In the genomic region with DNA sequence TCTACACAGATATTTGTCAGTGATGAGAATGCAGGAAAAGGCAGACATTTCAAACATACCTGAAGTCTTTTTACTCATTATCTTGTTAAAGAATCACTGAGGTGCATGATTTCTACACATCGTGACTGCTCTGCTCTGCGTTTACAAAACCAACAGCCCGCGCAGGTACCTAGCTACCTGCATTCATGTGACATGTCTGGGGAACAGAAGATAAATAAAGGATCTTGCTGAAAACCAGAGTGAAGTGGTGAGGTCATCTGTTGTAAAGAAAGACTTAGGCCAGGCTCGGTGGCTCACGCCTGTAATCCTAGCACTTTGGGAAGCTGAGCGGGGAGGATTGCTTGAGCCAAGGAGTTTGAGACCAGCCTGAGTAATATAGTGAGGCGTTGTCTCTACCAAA, we compare ENCODE assay signal across 19 cellular contexts. TPM values are rescaled to one million over a fixed set of nuclear protein-coding genes. Genes with fewer than 3 reads are reported as not detected.
DNase-seq lines count a peak whose midpoint lies in the region; ATAC-seq and TF ChIP-seq lines count a peak whose summit lies in the region.
"Had no signal": no experiment of that assay in that cellular context is flagged by ENCODE, and none has a peak within 500 bp of the region (broad histone marks: within the 10 kb centered on the region; RNA-seq: fewer than 3 reads in every experiment).

No MANE protein-coding gene starts in this region.

- H3K27me3 Mint-ChIP-seq in WTC11 (ENCODE audit: low read depth), result no peaks in the 10 kb centered on the region
- H3K27me3 Mint-ChIP-seq in activated CD4-positive, alpha-beta T cell treated with anti-CD3 and anti-CD28 coated beads, Interleukin-2, amount 10 ng/mL, durations not matched to agents 24 days and 14 days, result no peaks in the 10 kb centered on the region
- H3K27me3 Mint-ChIP-seq: CD4-positive, alpha-beta T cell had no signal

- whole genome bisulfite sequencing in upper lobe of left lung, 2 donors, result 73 to 89% methylated on average over 7 to 8 of the region's 8 CpGs

- no peak overlapping the region for H3K4me3 Mint-ChIP-seq in WTC11
- no peak overlapping the region for H3K4me3 Mint-ChIP-seq in activated CD4-positive, alpha-beta T cell treated with anti-CD3 and anti-CD28 coated beads, Interleukin-2, amount 10 ng/mL, durations not matched to agents 24 days and 14 days
- H3K4me3 Mint-ChIP-seq: CD4-positive, alpha-beta T cell; HFFc6 had no signal

- TF ChIP-seq CTCF in HEK293 (tag by site-specific recombination; IDR thresholded peaks at IDR 0.05) (no peak), WTC11 (IDR thresholded peaks at IDR 0.05) (no peak), mucosa of descending colon (IDR thresholded peaks at IDR 0.05) (no peak), upper lobe of left lung (IDR thresholded peaks at IDR 0.05) (no peak)

- no peak for ATAC-seq in WTC11
- peak; percentile 6 for ATAC-seq in mucosa of descending colon
- ATAC-seq in upper lobe of left lung (ENCODE audit: low FRiP score in 2 of 2), result no peak

- no peaks in the 10 kb centered on the region for H3K27me3 ChIP-seq in upper lobe of left lung
- H3K27me3 ChIP-seq: BE2C had no signal

- no peaks in the 10 kb centered on the region for H3K9me3 Mint-ChIP-seq in WTC11
- no peaks in the 10 kb centered on the region for H3K9me3 Mint-ChIP-seq in activated CD4-positive, alpha-beta T cell treated with anti-CD3 and anti-CD28 coated beads, Interleukin-2, amount 10 ng/mL, durations not matched to agents 24 days and 14 days
- H3K9me3 Mint-ChIP-seq: CD4-positive, alpha-beta T cell; HFFc6 had no signal

- no peak for TF ChIP-seq EP300 in upper lobe of left lung (IDR thresholded peaks at IDR 0.05)

- no peaks in the 10 kb centered on the region for H3K36me3 Mint-ChIP-seq in WTC11
- peaks cover 14% of the 10 kb centered on the region for H3K36me3 Mint-ChIP-seq in activated CD4-positive, alpha-beta T cell treated with anti-CD3 and anti-CD28 coated beads, Interleukin-2, amount 10 ng/mL, durations not matched to agents 24 days and 14 days (ENCODE audit: low read depth)

- DNase-seq in NCI-H2029 (lab: John Stamatoyannopoulos, UW), result peak; percentile 55
- no peak for DNase-seq in NCI-H2029 treated with DMSO at 0.1 percent for 48 hours (lab: John Stamatoyannopoulos, UW)
- DNase-seq in WTC11 (ENCODE audit: low spot score), result no peak
- DNase-seq in mucosa of descending colon, result no peak
- no peak for DNase-seq in upper lobe of left lung
- DNase-seq in activated CD4-positive, alpha-beta T cell treated with anti-CD3 and anti-CD28 coated beads, Interleukin-2, amount 10 ng/mL, durations not matched to agents 24 days and 14 days, result no peak
- DNase-seq in EL, result no peak
- DNase-seq: 8988T; BE2C; CD4-positive, alpha-beta T cell; HFFc6; IMR-90; Kasumi-1; MM.1S; NCI-H524; NK-92 treated with Interleukin-12 subunit alpha and Interleukin-12 subunit beta, amount 100 ng/mL, for 24 hours; SHP77; SK-N-SH had no signal

- H3K27ac ChIP-seq in HEK293 (ENCODE audit: extremely low read depth, low read depth, low read length), result no peak overlapping the region
- no peak overlapping the region for H3K27ac ChIP-seq in upper lobe of left lung

- peaks cover 0 to 8% of the 10 kb centered on the region in 2 experiments; a peak in 1 of 3 replicates for H3K36me3 ChIP-seq in HEK293 (ENCODE audit: control insufficient read depth in 2 of 2, insufficient read depth in 1 of 2, low read length in 2 of 2)
- no peaks in the 10 kb centered on the region for H3K36me3 ChIP-seq in mucosa of descending colon (ENCODE audit: low read depth)
- peaks cover 0 to 1% (median 0%) of the 10 kb centered on the region in 4 donors for H3K36me3 ChIP-seq in upper lobe of left lung
- H3K36me3 ChIP-seq: BE2C had no signal

- H3K4me1 Mint-ChIP-seq in WTC11, result peaks cover 5% of the 10 kb centered on the region
- H3K4me1 Mint-ChIP-seq in activated CD4-positive, alpha-beta T cell treated with anti-CD3 and anti-CD28 coated beads, Interleukin-2, amount 10 ng/mL, durations not matched to agents 24 days and 14 days, result peaks cover 6% of the 10 kb centered on the region

- CTCF ChIA-PET in HEK293 (lab: Yijun Ruan, JAX), result interaction anchor here (0.9 to 3.9 kb wide), 4 partner anchors 9 to 114 kb away, joined by 3 to 21 read pairs (median 6); no protein-coding TSS in a partner anchor
- CTCF ChIA-PET in WTC11 (lab: Charles Lee), result interaction anchor here (2.5 kb wide), 1 partner anchor 78 kb away, joined by 6 read pairs; no protein-coding TSS in a partner anchor

- TF ChIP-seq POLR2A in upper lobe of left lung (IDR thresholded peaks at IDR 0.05), result no peak

- H3K9me3 ChIP-seq in HEK293 (ENCODE audit: control insufficient read depth, insufficient read depth, low read depth, low read length), result no peaks in the 10 kb centered on the region
- H3K9me3 ChIP-seq in mucosa of descending colon, result no peaks in the 10 kb centered on the region
- no peaks in the 10 kb centered on the region for H3K9me3 ChIP-seq in upper lobe of left lung
- H3K9me3 ChIP-seq: BE2C, SK-N-SH had no signal

- H3K4me1 ChIP-seq in HEK293 (ENCODE audit: control insufficient read depth, insufficient read depth, low read length), result no peaks in the 10 kb centered on the region
- H3K4me1 ChIP-seq in mucosa of descending colon (ENCODE audit: low read depth), result no peaks in the 10 kb centered on the region
- no peaks in the 10 kb centered on the region for H3K4me1 ChIP-seq in upper lobe of left lung
- H3K4me1 ChIP-seq: BE2C had no signal

- no peak overlapping the region for H3K4me3 ChIP-seq in HEK293 (ENCODE audit: low read depth, low read length)
- H3K4me3 ChIP-seq in mucosa of descending colon, result no peak overlapping the region
- no peak overlapping the region for H3K4me3 ChIP-seq in upper lobe of left lung

- H3K27ac Mint-ChIP-seq in WTC11, result peak overlapping the region; percentile 35
- H3K27ac Mint-ChIP-seq in activated CD4-positive, alpha-beta T cell treated with anti-CD3 and anti-CD28 coated beads, Interleukin-2, amount 10 ng/mL, durations not matched to agents 24 days and 14 days, result no peak overlapping the region
- H3K27ac Mint-ChIP-seq: CD4-positive, alpha-beta T cell; HFFc6 had no signal

- POLR2A ChIA-PET in HEK293 (lab: Yijun Ruan, JAX), result interaction anchor here (0.7 kb wide), 1 partner anchor 280 kb away, joined by 3 read pairs; no protein-coding TSS in a partner anchor
- POLR2A ChIA-PET in WTC11 (lab: Charles Lee), result no interaction called here

- intact Hi-C loops in mucosa of descending colon (cut with DNase I, micrococcal nuclease), result no loop called here
- intact Hi-C loops in activated CD4-positive, alpha-beta T cell treated with anti-CD3 and anti-CD28 coated beads, Interleukin-2, amount 10 ng/mL, durations not matched to agents 24 days and 14 days (cut with micrococcal nuclease), result no loop called here

TF ChIP-seq in HEK293, 187 proteins besides CTCF, POLR2A, EP300 and RAD21 (continues in another document):
- TF ChIP-seq, protein P1, sequence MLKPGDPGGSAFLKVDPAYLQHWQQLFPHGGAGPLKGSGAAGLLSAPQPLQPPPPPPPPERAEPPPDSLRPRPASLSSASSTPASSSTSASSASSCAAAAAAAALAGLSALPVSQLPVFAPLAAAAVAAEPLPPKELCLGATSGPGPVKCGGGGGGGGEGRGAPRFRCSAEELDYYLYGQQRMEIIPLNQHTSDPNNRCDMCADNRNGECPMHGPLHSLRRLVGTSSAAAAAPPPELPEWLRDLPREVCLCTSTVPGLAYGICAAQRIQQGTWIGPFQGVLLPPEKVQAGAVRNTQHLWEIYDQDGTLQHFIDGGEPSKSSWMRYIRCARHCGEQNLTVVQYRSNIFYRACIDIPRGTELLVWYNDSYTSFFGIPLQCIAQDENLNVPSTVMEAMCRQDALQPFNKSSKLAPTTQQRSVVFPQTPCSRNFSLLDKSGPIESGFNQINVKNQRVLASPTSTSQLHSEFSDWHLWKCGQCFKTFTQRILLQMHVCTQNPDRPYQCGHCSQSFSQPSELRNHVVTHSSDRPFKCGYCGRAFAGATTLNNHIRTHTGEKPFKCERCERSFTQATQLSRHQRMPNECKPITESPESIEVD (tag by site-specific recombination; IDR thresholded peaks at IDR 0.05), result no peak
- TF ChIP-seq TCF7L2 (IDR thresholded peaks at IDR 0.05; ENCODE audit: borderline replicate concordance, low read depth, low read length), result no peak

TF ChIP-seq in WTC11, 78 proteins besides CTCF, POLR2A, EP300 and RAD21 (continues in another document):
- no peak for TF ChIP-seq ZNF396 (CRISPR knock-in tag; IDR thresholded peaks at IDR 0.05; ENCODE audit: borderline replicate concordance)
- TF ChIP-seq JAZF1 (CRISPR knock-in tag; IDR thresholded peaks at IDR 0.05), result no peak
- TF ChIP-seq SP1 (CRISPR knock-in tag; conservative IDR thresholded peaks at IDR 0.05), result no peak
- no peak for TF ChIP-seq FOXK1 (CRISPR knock-in tag; IDR thresholded peaks at IDR 0.05)
- TF ChIP-seq ZNF121 (CRISPR knock-in tag; IDR thresholded peaks at IDR 0.05), result no peak
- no peak for TF ChIP-seq NR2C2 (CRISPR knock-in tag; IDR thresholded peaks at IDR 0.05)
- TF ChIP-seq NFATC4 (CRISPR knock-in tag; IDR thresholded peaks at IDR 0.05), result no peak
- TF ChIP-seq, protein P2, sequence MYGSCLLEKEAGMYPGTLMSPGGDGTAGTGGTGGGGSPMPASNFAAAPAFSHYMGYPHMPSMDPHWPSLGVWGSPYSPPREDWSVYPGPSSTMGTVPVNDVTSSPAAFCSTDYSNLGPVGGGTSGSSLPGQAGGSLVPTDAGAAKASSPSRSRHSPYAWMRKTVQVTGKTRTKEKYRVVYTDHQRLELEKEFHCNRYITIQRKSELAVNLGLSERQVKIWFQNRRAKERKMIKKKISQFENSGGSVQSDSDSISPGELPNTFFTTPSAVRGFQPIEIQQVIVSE (CRISPR knock-in tag; IDR thresholded peaks at IDR 0.05; ENCODE audit: borderline replicate concordance), result no peak
- TF ChIP-seq ELF4 (CRISPR knock-in tag; IDR thresholded peaks at IDR 0.05; ENCODE audit: low read depth), result no peak

RNA-seq across cellular contexts. Expression of a gene that starts 15.7 kb away (rescaled TPM):
- total RNA-seq in WTC11 (2021), result 7.1 to 8.1 TPM (median 8.0 TPM) in 3 replicates
- 1 to 10 TPM; 2.7 to 3.7 (median 3.5) TPM for total RNA-seq in mucosa of descending colon
- total RNA-seq in upper lobe of left lung, result 1 to 10 TPM in 4 of 6 donors, under 1 TPM in 2; 0.33 to 2.1 (median 1.1) TPM
- total RNA-seq in activated CD4-positive, alpha-beta T cell treated with anti-CD3 and anti-CD28 coated beads, Interleukin-2, amount 10 ng/mL, durations not matched to agents 24 days and 14 days, result 19.4 and 20.7 TPM in 2 replicates

RNA-seq across cellular contexts. Expression of a gene that starts 38.8 kb away (rescaled TPM):
- total RNA-seq in WTC11 (2021) (41.1 to 48.1 TPM (median 42.7 TPM) in 3 replicates), mucosa of descending colon (10 to 100 TPM; 28.6 to 29.2 (median 28.9) TPM), upper lobe of left lung (10 to 100 TPM; 22.5 to 93.2 (median 34.2) TPM)
- 47.0 and 51.2 TPM in 2 replicates for total RNA-seq in activated CD4-positive, alpha-beta T cell treated with anti-CD3 and anti-CD28 coated beads, Interleukin-2, amount 10 ng/mL, durations not matched to agents 24 days and 14 days

RNA-seq across cellular contexts. Expression of a gene that starts 38.9 kb away (rescaled TPM):
- total RNA-seq in WTC11 (2021), result 20.0 to 25.1 TPM (median 22.9 TPM) in 3 replicates
- 10 to 100 TPM; 11.1 to 19.1 (median 11.2) TPM for total RNA-seq in mucosa of descending colon
- 10 to 100 TPM in 3 of 6 donors, 1 to 10 TPM in 3; 6.2 to 25.9 (median 11.3) TPM for total RNA-seq in upper lobe of left lung
- total RNA-seq in activated CD4-positive, alpha-beta T cell treated with anti-CD3 and anti-CD28 coated beads, Interleukin-2, amount 10 ng/mL, durations not matched to agents 24 days and 14 days, result 28.1 and 32.4 TPM in 2 replicates
